ENCODE assay signal across 12 cellular contexts in genomic region chr2:237864940-237865622, GRCh38. TPM values are rescaled to one million over a fixed set of nuclear protein-coding genes. Genes with fewer than 3 reads are reported as not detected.
DNase-seq lines count a peak whose midpoint lies in the region; ATAC-seq and TF ChIP-seq lines count a peak whose summit lies in the region.
"Had no signal": no experiment of that assay in that cellular context is flagged by ENCODE, and none has a peak within 500 bp of the region (broad histone marks: within the 10 kb centered on the region; RNA-seq: fewer than 3 reads in every experiment).

No MANE protein-coding gene starts in this region.

- ATAC-seq in psoas muscle (peak; percentile 54 to 66 (median 60)), GM21723 (IDR thresholded peaks at IDR 0.05; ENCODE audit: unreplicated experiment) (no peak), GM19035 (IDR thresholded peaks at IDR 0.05; ENCODE audit: unreplicated experiment) (no peak)
- ATAC-seq: left colon had no signal

- TF ChIP-seq CTCF in psoas muscle (IDR thresholded peaks at IDR 0.05) = no peak

- H3K4me3 ChIP-seq in psoas muscle = no peak overlapping the region

- no peaks in the 10 kb centered on the region for H3K9me3 ChIP-seq in psoas muscle

- peak overlapping the region; percentile 93 for H3K27ac ChIP-seq in psoas muscle

- 70 to 78% (median 74%) methylated on average over 9 of the region's 9 CpGs for WGBS in psoas muscle, 3 donors

- peaks cover 53% of the 10 kb centered on the region for H3K4me1 ChIP-seq in psoas muscle

- DNase-seq in ELR (ENCODE audit: low read depth) (peak; percentile 66), SK-N-DZ (ENCODE audit: low spot score) (peak; percentile 47), glomerular visceral epithelial cell (ENCODE audit: extremely low spot score) (peak; percentile 61), psoas muscle (peak in 1 of 2 donors; percentile 70), NCI-H2029 (lab: John Stamatoyannopoulos, UW) (no peak)
- no peak for DNase-seq in effector CD4-positive, alpha-beta T cell
- DNase-seq: cerebellar nuclear complex, DND-41, NCI-H446 treated with DMSO at 0.1 percent for 48 hours had no signal

- no peaks in the 10 kb centered on the region for H3K36me3 ChIP-seq in psoas muscle (ENCODE audit: insufficient read depth in 1 of 2, low read depth in 1 of 2)

- H3K27me3 ChIP-seq in psoas muscle (ENCODE audit: insufficient read depth in 3 of 3, low read length in 2 of 3) = peaks cover 0 to 2% (median 0%) of the 10 kb centered on the region in 3 donors

- intact Hi-C loops in psoas muscle (cut with DNase I) = loop anchor here (5.0 to 10.0 kb wide), 2 partner anchors 32 to 270 kb away; partner anchors contain the start of gene KLHL30 (in 1 of the 2)

RNA-seq across cellular contexts. Expression of gene RAMP1, which starts 5.7 kb away (rescaled TPM):
- 205 and 267 TPM in 2 replicates for polyA plus RNA-seq in SK-N-DZ (2014; cell fraction: cytosol; rRNA removed)
- polyA plus RNA-seq in SK-N-DZ (2014; cell fraction: nucleus; rRNA removed) = 123 and 129 TPM in 2 replicates
- 100 to 1,000 TPM in 1 of 4 donors, 10 to 100 TPM in 3; 32.8 to 105 (median 91.2) TPM for total RNA-seq in psoas muscle
- polyA plus RNA-seq in psoas muscle = 100 to 1,000 TPM in 2 of 3 donors, 10 to 100 TPM in 1; 86.5 to 367 (median 303) TPM

Comparison
In these comparisons a context has a peak if more than half of its experiments do, and no peak if none do; other contexts are left out.
1. DNase-seq: peak in ELR (single experiment), SK-N-DZ (single experiment) and glomerular visceral epithelial cell (single experiment); none in effector CD4-positive, alpha-beta T cell (single experiment) and NCI-H2029 (single experiment).
2. ATAC-seq: peak in psoas muscle (4 of 4); none in GM21723 (single experiment) and GM19035 (single experiment).